9 cellular contexts compared by ENCODE assay signal in the genomic region with DNA sequence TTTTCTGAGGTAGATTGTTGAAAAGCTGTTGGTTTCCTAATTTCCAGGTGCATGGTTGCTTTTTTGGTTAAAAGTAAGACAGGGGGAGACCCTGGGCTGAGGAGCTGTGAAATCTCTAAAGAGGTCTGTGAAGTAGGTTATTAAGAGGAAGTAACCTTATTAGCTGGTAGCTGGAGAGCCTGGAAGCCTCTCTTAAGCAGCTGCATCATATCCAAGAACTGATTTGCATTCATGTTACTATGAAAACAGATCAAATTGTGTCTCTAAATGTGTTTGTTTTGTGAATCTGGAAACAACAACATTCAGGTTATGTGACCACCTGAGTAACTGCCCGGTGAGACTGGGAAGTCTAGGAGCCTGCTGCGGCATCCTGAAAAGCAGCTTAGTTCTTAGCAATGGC. TPM values are rescaled to one million over a fixed set of nuclear protein-coding genes. Genes with fewer than 3 reads are reported as not detected.
DNase-seq lines count a peak whose midpoint lies in the region; ATAC-seq and TF ChIP-seq lines count a peak whose summit lies in the region.
"Had no signal": no experiment of that assay in that cellular context is flagged by ENCODE, and none has a peak within 500 bp of the region (broad histone marks: within the 10 kb centered on the region; RNA-seq: fewer than 3 reads in every experiment).

No MANE protein-coding gene starts in this region.

- DNase-seq in right atrium auricular region (ENCODE audit: low spot score) (no peak), head of caudate nucleus (no peak), DMS114 treated with DMSO at 0.1 percent for 48 hours (lab: John Stamatoyannopoulos, UW; ENCODE audit: unreplicated experiment) (no peak), NCI-H748 treated with DMSO at 0.1 percent for 48 hours (lab: John Stamatoyannopoulos, UW) (no peak), ureter (ENCODE audit: low spot score) (no peak)
- DNase-seq: NCI-H510A had no signal

- peaks cover 0 to 54% of the 10 kb centered on the region in 2 donors for H3K4me1 ChIP-seq in right atrium auricular region

- no peak overlapping the region for H3K4me3 ChIP-seq in right atrium auricular region

- H3K27me3 ChIP-seq in right atrium auricular region, result no peaks in the 10 kb centered on the region

- ATAC-seq in GM18867 (IDR thresholded peaks at IDR 0.05; ENCODE audit: unreplicated experiment) (peak; percentile 80), GM21737 (IDR thresholded peaks at IDR 0.05; ENCODE audit: unreplicated experiment) (peak; percentile 77), HG03565 (IDR thresholded peaks at IDR 0.05; ENCODE audit: unreplicated experiment) (peak; percentile 81)

- TF ChIP-seq CTCF in right atrium auricular region (IDR thresholded peaks at IDR 0.05), result no peak

- intact Hi-C loops in head of caudate nucleus (cut with DNase I), result no loop called here

- H3K9me3 ChIP-seq in right atrium auricular region, result no peaks in the 10 kb centered on the region

- peak overlapping the region; percentile 56 to 57 for H3K27ac ChIP-seq in right atrium auricular region

- H3K36me3 ChIP-seq in right atrium auricular region, result no peaks in the 10 kb centered on the region

RNA-seq across cellular contexts. Expression of a gene that starts 54.1 kb away (rescaled TPM):
- total RNA-seq in right atrium auricular region (10 to 100 TPM; 36.1 to 43.5 TPM), ureter (78.0 TPM)
